18 cellular contexts compared by ENCODE assay signal in the genomic region with DNA sequence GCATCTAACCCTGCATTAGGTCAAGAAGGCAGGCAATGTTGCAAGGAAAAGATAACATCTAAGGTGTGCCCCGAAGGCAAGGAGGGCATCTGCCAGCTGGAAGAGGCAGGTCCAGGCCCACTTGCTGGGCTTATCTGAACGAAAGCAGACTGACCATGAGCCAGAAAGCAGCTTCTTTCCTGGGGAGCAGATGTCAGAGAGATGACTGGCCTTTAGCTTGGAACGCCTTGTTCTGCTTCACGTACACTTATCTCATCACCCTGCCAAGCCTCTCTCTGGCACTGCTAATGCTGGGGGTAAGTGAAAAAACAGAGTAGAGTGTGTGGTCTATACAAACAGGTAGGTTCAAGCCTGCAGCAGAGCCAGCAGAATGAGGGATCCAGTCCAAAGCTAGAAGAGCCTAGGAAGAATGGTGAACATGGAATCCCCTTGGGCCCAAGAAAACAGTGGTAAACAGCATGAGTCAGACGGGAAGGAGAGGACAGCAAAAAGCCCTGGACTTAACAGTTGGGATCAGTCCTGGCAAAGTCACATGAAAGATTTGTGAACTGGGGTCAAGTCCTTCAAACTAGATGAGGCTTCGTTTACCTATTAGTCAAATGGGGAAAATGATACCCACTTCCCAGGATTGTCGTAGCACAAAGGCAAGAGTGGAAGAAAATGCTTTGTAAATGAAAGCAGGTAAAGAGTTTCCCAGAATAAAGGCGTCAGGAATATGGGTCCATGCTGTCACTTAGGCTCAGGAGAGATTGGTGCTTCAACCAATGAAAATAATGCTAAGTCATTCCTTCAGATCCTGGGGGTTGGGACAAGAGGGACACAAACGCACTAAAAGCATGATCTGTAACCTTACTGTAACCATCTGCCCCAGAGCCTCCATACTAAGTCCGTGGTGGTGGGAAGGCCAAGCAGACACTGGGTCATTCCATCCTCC.
DNase-seq lines count a peak whose midpoint lies in the region; ATAC-seq, FAIRE-seq and TF ChIP-seq lines count a peak whose summit lies in the region.
"Had no signal": no experiment of that assay in that cellular context is flagged by ENCODE, and none has a peak within 500 bp of the region (broad histone marks: within the 10 kb centered on the region; RNA-seq: fewer than 3 reads in every experiment).

No MANE protein-coding gene starts in this region.

- H3K79me2 ChIP-seq in GM23338 (replicated peaks; ENCODE audit: insufficient read depth) (no peaks in the 10 kb centered on the region), astrocyte (ENCODE audit: insufficient read depth, low read length) (no peaks in the 10 kb centered on the region)

- peak overlapping the region; percentile 41; the same call in 1 of the 2 replicates for H3K27ac Mint-ChIP-seq in GM23338
- H3K27ac Mint-ChIP-seq in astrocyte (ENCODE audit: unreplicated experiment) = peak overlapping the region; percentile 14
- H3K27ac Mint-ChIP-seq: brain; CD4-positive, alpha-beta T cell; naive thymus-derived CD8-positive, alpha-beta T cell had no signal

- no peak overlapping the region for H3K4me3 ChIP-seq in GM23338
- H3K4me3 ChIP-seq in astrocyte (ENCODE audit: insufficient read depth, low read depth, low read length) = no peak overlapping the region
- no peak overlapping the region for H3K4me3 ChIP-seq in heart left ventricle
- H3K4me3 ChIP-seq in urinary bladder (ENCODE audit: low read depth, low read length) = no peak overlapping the region
- H3K4me3 ChIP-seq: lung, testis had no signal

- no peaks in the 10 kb centered on the region for H3K4me1 ChIP-seq in GM23338 (ENCODE audit: insufficient read depth)
- no peaks in the 10 kb centered on the region for H3K4me1 ChIP-seq in astrocyte (ENCODE audit: insufficient read depth, low read length)
- peaks cover 0 to 34% (median 0%) of the 10 kb centered on the region in 12 donors for H3K4me1 ChIP-seq in heart left ventricle
- H3K4me1 ChIP-seq in urinary bladder (ENCODE audit: insufficient read depth) = no peaks in the 10 kb centered on the region
- H3K4me1 ChIP-seq: testis had no signal

- 55 to 66% (median 62%) methylated on average over 9 to 10 of the region's 10 CpGs for WGBS in heart left ventricle, 4 donors
- WGBS in urinary bladder = 59% methylated on average over 10 of the region's 10 CpGs

- H3K9me3 Mint-ChIP-seq in GM23338 = 0 out of 3 replicates have a peak, but pooled peaks cover 2% of the 10 kb centered on the region
- H3K9me3 Mint-ChIP-seq in astrocyte (ENCODE audit: unreplicated experiment) = peaks cover 4% of the 10 kb centered on the region
- H3K9me3 Mint-ChIP-seq: brain; naive thymus-derived CD8-positive, alpha-beta T cell had no signal

- H3K4me3 Mint-ChIP-seq in GM23338 (no peak overlapping the region), astrocyte (ENCODE audit: unreplicated experiment) (no peak overlapping the region)
- H3K4me3 Mint-ChIP-seq: brain; CD4-positive, alpha-beta T cell; naive thymus-derived CD8-positive, alpha-beta T cell had no signal

- no peaks in the 10 kb centered on the region for H3K27me3 ChIP-seq in GM23338 (ENCODE audit: insufficient read depth)
- no peaks in the 10 kb centered on the region for H3K27me3 ChIP-seq in astrocyte (ENCODE audit: insufficient read depth, low read length)
- no peaks in the 10 kb centered on the region for H3K27me3 ChIP-seq in heart left ventricle
- H3K27me3 ChIP-seq: testis had no signal

- no peaks in the 10 kb centered on the region for H3K36me3 Mint-ChIP-seq in GM23338 (ENCODE audit: low read depth)
- H3K36me3 Mint-ChIP-seq in astrocyte (ENCODE audit: low read depth, unreplicated experiment) = peaks cover 6% of the 10 kb centered on the region
- H3K36me3 Mint-ChIP-seq: brain; naive thymus-derived CD8-positive, alpha-beta T cell had no signal

- no peaks in the 10 kb centered on the region for H3F3A ChIP-seq in GM23338 (replicated peaks; ENCODE audit: low read depth)

- no peak for TF ChIP-seq POLR2A in heart left ventricle (IDR thresholded peaks at IDR 0.05)

- H2AFZ ChIP-seq in GM23338 (no peak overlapping the region), astrocyte (ENCODE audit: low read depth, low read length) (no peak overlapping the region)

- H3K9me2 ChIP-seq in GM23338 (ENCODE audit: insufficient read depth) = no peaks in the 10 kb centered on the region

- H3K36me3 ChIP-seq in GM23338 (ENCODE audit: insufficient read depth) = no peaks in the 10 kb centered on the region
- H3K36me3 ChIP-seq in astrocyte (ENCODE audit: insufficient read depth, low read length) = no peaks in the 10 kb centered on the region
- H3K36me3 ChIP-seq in heart left ventricle = no peaks in the 10 kb centered on the region
- H3K36me3 ChIP-seq in urinary bladder (ENCODE audit: insufficient read depth) = no peaks in the 10 kb centered on the region

- H3K27me3 Mint-ChIP-seq in GM23338 (ENCODE audit: insufficient read depth, low read depth, poor library complexity) = peaks cover 8% of the 10 kb centered on the region
- peaks cover 7% of the 10 kb centered on the region for H3K27me3 Mint-ChIP-seq in astrocyte (ENCODE audit: low read depth, unreplicated experiment)

- intact Hi-C loops in heart left ventricle (cut with DNase I) = no loop called here

- DNase-seq in GM23338 (ENCODE audit: low spot score) = no peak
- no peak for DNase-seq in astrocyte (ENCODE audit: low read depth)
- no peak for DNase-seq in heart left ventricle
- DNase-seq in ACHN = no peak
- no peak for DNase-seq in nucleus accumbens (lab: John Stamatoyannopoulos, UW)
- no peak for DNase-seq in SK-N-DZ (ENCODE audit: low spot score)
- DNase-seq: activated CD4-positive, CD25-positive, alpha-beta regulatory T cell treated with anti-CD3 and anti-CD28 coated beads, Interleukin-2, amount 50 U/mL, for 72 hours; activated naive CD4-positive, alpha-beta T cell treated with Interleukin-2 at 50 U/mL for 16 hours; CD4-positive, alpha-beta T cell; effector CD4-positive, alpha-beta T cell; foreskin melanocyte; naive thymus-derived CD8-positive, alpha-beta T cell; NCI-H1092; NK-92 treated with Interleukin-12 subunit alpha and Interleukin-12 subunit beta, amount 100 ng/mL, for 24 hours; testis had no signal

- ATAC-seq in GM23338 (no peak), heart left ventricle (peak in 3 of 4 donors; percentile 39 to 79 (median 70))
- ATAC-seq: naive thymus-derived CD8-positive, alpha-beta T cell had no signal

- TF ChIP-seq CTCF in GM23338 (conservative IDR thresholded peaks at IDR 0.05; ENCODE audit: low read depth in 2 of 2) (no peak), astrocyte (IDR thresholded peaks at IDR 0.05; ENCODE audit: insufficient read depth, low read depth, low read length) (no peak), heart left ventricle (IDR thresholded peaks at IDR 0.05) (no peak)

- H4K20me1 ChIP-seq in GM23338 (replicated peaks; ENCODE audit: insufficient read depth) = no peaks in the 10 kb centered on the region
- no peaks in the 10 kb centered on the region for H4K20me1 ChIP-seq in astrocyte (ENCODE audit: insufficient read depth, low read length)

- H3K27ac ChIP-seq in GM23338 (ENCODE audit: low read depth) (no peak overlapping the region), astrocyte (ENCODE audit: low read depth, low read length) (no peak overlapping the region), heart left ventricle (no peak overlapping the region), urinary bladder (ENCODE audit: low read depth) (peak overlapping the region; percentile 28)
- H3K27ac ChIP-seq: testis had no signal

- H3K4me2 ChIP-seq in GM23338 (no peak overlapping the region), astrocyte (ENCODE audit: low read length) (no peak overlapping the region)

- in situ Hi-C loops in ACHN (cut with HindIII; ENCODE audit: low pct_ligation_motif_present, low pct_unique_long_range_greater_than_20kb, low sequenced_read_pairs) = no loop called here

- H3K9me3 ChIP-seq in astrocyte (ENCODE audit: insufficient read depth, low read depth, low read length) = no peaks in the 10 kb centered on the region
- no peaks in the 10 kb centered on the region for H3K9me3 ChIP-seq in heart left ventricle
- H3K9me3 ChIP-seq: testis had no signal

- H3K4me1 Mint-ChIP-seq in GM23338 = peaks cover 20% of the 10 kb centered on the region
- H3K4me1 Mint-ChIP-seq in astrocyte (ENCODE audit: low read depth, unreplicated experiment) = peaks cover 38% of the 10 kb centered on the region
- H3K4me1 Mint-ChIP-seq: naive thymus-derived CD8-positive, alpha-beta T cell had no signal

- no peak overlapping the region for H3K9ac ChIP-seq in astrocyte (ENCODE audit: low read length)

- peak; percentile 50 for FAIRE-seq in astrocyte (lab: Jason Lieb, UNC)

TF ChIP-seq in GM23338, 12 proteins besides CTCF, POLR2A, EP300 and RAD21 (continues in another document):
- TF ChIP-seq CREB1 (CRISPR knock-in tag; IDR thresholded peaks at IDR 0.05; ENCODE audit: low read depth) (no peak), ZNF114 (CRISPR knock-in tag; IDR thresholded peaks at IDR 0.05) (no peak)
